Comparison of ENCODE assay signal across 18 cellular contexts in the genomic region with DNA sequence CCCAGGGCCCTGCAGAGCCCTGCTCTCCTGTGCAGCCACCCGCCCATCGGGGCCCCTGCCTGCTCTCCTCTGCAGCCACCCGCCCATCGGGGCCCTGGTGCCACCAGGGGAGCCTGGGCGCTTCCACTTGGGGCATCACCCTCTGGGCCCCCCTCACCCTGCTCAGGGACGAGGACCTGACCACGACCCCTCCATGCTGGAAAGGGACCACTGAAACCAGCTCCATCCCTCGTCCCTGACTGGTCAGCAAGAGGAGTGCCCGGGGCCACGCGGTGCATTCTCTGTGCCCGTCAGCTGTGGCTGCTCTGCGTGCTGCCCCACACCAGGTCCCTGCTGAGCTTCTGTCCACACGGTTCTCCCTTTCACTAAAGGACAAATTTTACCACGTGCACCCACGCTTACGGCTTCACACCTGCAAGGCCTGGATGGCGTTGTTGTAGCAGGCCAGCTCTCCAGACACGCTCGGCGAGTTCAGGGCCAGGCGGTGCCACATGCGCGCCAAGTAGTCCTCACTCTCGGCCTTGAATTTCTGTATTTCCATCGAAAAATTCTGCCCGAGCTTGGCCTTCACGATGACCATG. TPM values are rescaled to one million over a fixed set of nuclear protein-coding genes. Genes with fewer than 3 reads are reported as not detected.
DNase-seq lines count a peak whose midpoint lies in the region; ATAC-seq, FAIRE-seq and TF ChIP-seq lines count a peak whose summit lies in the region.
"Had no signal": no experiment of that assay in that cellular context is flagged by ENCODE, and none has a peak within 500 bp of the region (broad histone marks: within the 10 kb centered on the region; RNA-seq: fewer than 3 reads in every experiment).

No MANE protein-coding gene starts in this region.

- H4K8ac ChIP-seq in neuronal stem cell (ENCODE audit: low read depth, low read length): no peak overlapping the region

- H3K9ac ChIP-seq in HepG2 (ENCODE audit: insufficient read depth, low read depth, low read length) (no peak overlapping the region), neuronal stem cell (ENCODE audit: low read depth, low read length, poor library complexity) (no peak overlapping the region)

- no peak for TF ChIP-seq EP300 in HepG2 (IDR thresholded peaks at IDR 0.05; ENCODE audit: low read depth in 2 of 2, low read length in 2 of 2)
- no peak for TF ChIP-seq EP300 in HepG2 (CRISPR knock-in tag; IDR thresholded peaks at IDR 0.05; ENCODE audit: borderline replicate concordance)

- H3K23ac ChIP-seq in neuronal stem cell (ENCODE audit: low read depth, low read length, poor library complexity): no peak overlapping the region

- H2AFZ ChIP-seq in HepG2 (ENCODE audit: low read length) (no peak overlapping the region), neuronal stem cell (ENCODE audit: low read length) (no peak overlapping the region)

- H3K9me3 ChIP-seq in right lobe of liver: no peaks in the 10 kb centered on the region
- H3K9me3 ChIP-seq in HepG2 (ENCODE audit: low read length): no peaks in the 10 kb centered on the region
- no peaks in the 10 kb centered on the region for H3K9me3 ChIP-seq in neuronal stem cell (replicated peaks in 1 of 2; ENCODE audit: control insufficient read depth in 2 of 2, insufficient read depth in 1 of 2, low read depth in 1 of 2, low read length in 2 of 2)
- H3K9me3 ChIP-seq in upper lobe of right lung: no peaks in the 10 kb centered on the region

- CTCF ChIA-PET in HepG2 (lab: Yijun Ruan, JAX; ENCODE audit: low intra/inter-chr PET ratio, low total read pairs): no interaction called here
- CTCF ChIA-PET in activated CD4-positive, alpha-beta T cell treated with anti-CD3 and anti-CD28 coated beads, Interleukin-2, amount 10 ng/mL, durations not matched to agents 7 days and 5 days (lab: Charles Lee): no interaction called here

- POLR2A ChIA-PET in HepG2 (lab: Yijun Ruan, JAX): no interaction called here
- POLR2A ChIA-PET in activated CD4-positive, alpha-beta T cell treated with anti-CD3 and anti-CD28 coated beads, Interleukin-2, amount 10 ng/mL, durations not matched to agents 7 days and 5 days (lab: Charles Lee): no interaction called here

- H2BK120ac ChIP-seq in neuronal stem cell (ENCODE audit: low read depth, low read length): no peak overlapping the region

- peak in 1 of 4 donors; percentile 15 for ATAC-seq in right lobe of liver
- no peak for ATAC-seq in HepG2
- ATAC-seq in upper lobe of right lung: no peak
- no peak for ATAC-seq in HG03342 (IDR thresholded peaks at IDR 0.05; ENCODE audit: unreplicated experiment)
- no peak for ATAC-seq in HG02840 (IDR thresholded peaks at IDR 0.05; ENCODE audit: low FRiP score, unreplicated experiment)

- H3K14ac ChIP-seq in neuronal stem cell (ENCODE audit: low read length): no peak overlapping the region

- H3K4me2 ChIP-seq in HepG2 (ENCODE audit: low read depth, low read length) (no peak overlapping the region), neuronal stem cell (ENCODE audit: insufficient read depth, low read length, poor library complexity, severe bottlenecking) (no peak overlapping the region)

- H3K36me3 Mint-ChIP-seq in glutamatergic neuron (ENCODE audit: unreplicated experiment): no peaks in the 10 kb centered on the region
- H3K36me3 Mint-ChIP-seq in activated CD4-positive, alpha-beta T cell treated with anti-CD3 and anti-CD28 coated beads, Interleukin-2, amount 10 ng/mL, durations not matched to agents 7 days and 5 days (ENCODE audit: low read depth): no peaks in the 10 kb centered on the region
- H3K36me3 Mint-ChIP-seq: CD4-positive, CD25-positive, alpha-beta regulatory T cell had no signal

- intact Hi-C loops in right lobe of liver (cut with DNase I) (no loop called here), HepG2 (cut with micrococcal nuclease; ENCODE audit: unreplicated experiment) (no loop called here), upper lobe of right lung (cut with DNase I) (no loop called here)

- H3K27ac Mint-ChIP-seq in glutamatergic neuron (ENCODE audit: unreplicated experiment): peak overlapping the region; percentile 28
- H3K27ac Mint-ChIP-seq in activated CD4-positive, alpha-beta T cell treated with anti-CD3 and anti-CD28 coated beads, Interleukin-2, amount 10 ng/mL, durations not matched to agents 7 days and 5 days: no peak overlapping the region
- H3K27ac Mint-ChIP-seq: CD4-positive, CD25-positive, alpha-beta regulatory T cell had no signal

- no peaks in the 10 kb centered on the region for H3K36me3 ChIP-seq in right lobe of liver
- H3K36me3 ChIP-seq in HepG2 (replicated peaks in 1 of 2; ENCODE audit: control insufficient read depth in 1 of 2, insufficient read depth in 2 of 2, low read length in 2 of 2): no peaks in the 10 kb centered on the region
- H3K36me3 ChIP-seq in neuronal stem cell (replicated peaks in 1 of 2; ENCODE audit: control insufficient read depth in 2 of 2, insufficient read depth in 2 of 2, low read length in 2 of 2): no peaks in the 10 kb centered on the region
- no peaks in the 10 kb centered on the region for H3K36me3 ChIP-seq in upper lobe of right lung

- peaks cover 11% of the 10 kb centered on the region for H3K27me3 Mint-ChIP-seq in glutamatergic neuron (ENCODE audit: unreplicated experiment)
- no peaks in the 10 kb centered on the region for H3K27me3 Mint-ChIP-seq in activated CD4-positive, alpha-beta T cell treated with anti-CD3 and anti-CD28 coated beads, Interleukin-2, amount 10 ng/mL, durations not matched to agents 7 days and 5 days
- H3K27me3 Mint-ChIP-seq: CD4-positive, CD25-positive, alpha-beta regulatory T cell had no signal

- H3K9me3 Mint-ChIP-seq in glutamatergic neuron (ENCODE audit: unreplicated experiment): peaks cover 5% of the 10 kb centered on the region
- no peaks in the 10 kb centered on the region for H3K9me3 Mint-ChIP-seq in activated CD4-positive, alpha-beta T cell treated with anti-CD3 and anti-CD28 coated beads, Interleukin-2, amount 10 ng/mL, durations not matched to agents 7 days and 5 days
- H3K9me3 Mint-ChIP-seq: CD4-positive, CD25-positive, alpha-beta regulatory T cell had no signal

- no peak overlapping the region for H3K27ac ChIP-seq in right lobe of liver
- H3K27ac ChIP-seq in HepG2 (ENCODE audit: extremely low read length, insufficient read depth, low read length): no peak overlapping the region
- H3K27ac ChIP-seq in neuronal stem cell (replicated peaks; ENCODE audit: low read length): no peak overlapping the region
- H3K27ac ChIP-seq in upper lobe of right lung: no peak overlapping the region

- H3K18ac ChIP-seq in neuronal stem cell (ENCODE audit: low read length): peak overlapping the region; percentile 48

- H3K27me3 ChIP-seq in right lobe of liver (no peaks in the 10 kb centered on the region), HepG2 (ENCODE audit: control insufficient read depth in 1 of 2, insufficient read depth in 2 of 2, low read length in 2 of 2) (peaks cover 9 to 46% of the 10 kb centered on the region in 2 experiments; a peak in 4 of 5 replicates), neuronal stem cell (ENCODE audit: control insufficient read depth in 3 of 3, insufficient read depth in 3 of 3, low read depth in 1 of 3, low read length in 3 of 3) (peaks cover 0 to 29% (median 0%) of the 10 kb centered on the region in 3 experiments), upper lobe of right lung (peaks cover 12% of the 10 kb centered on the region)

- H3K4ac ChIP-seq in neuronal stem cell (ENCODE audit: low read length): peak overlapping the region; percentile 53

- TF ChIP-seq RAD21 in HepG2 (CRISPR knock-in tag; IDR thresholded peaks at IDR 0.05): no peak

- no peak for FAIRE-seq in HepG2 (lab: Jason Lieb, UNC)
- FAIRE-seq: H54 had no signal

- WGBS in right lobe of liver (ENCODE audit: insufficient coverage, low coverage, low lambda C conversion rate, missing lambda C conversion rate): 68% methylated on average over 6 of the region's 28 CpGs
- 44% methylated on average over 23 of the region's 28 CpGs for WGBS in HepG2 (ENCODE audit: low lambda C conversion rate)
- no CpG with 5 or more reads among the region's 28 CpGs for WGBS in neuronal stem cell (ENCODE audit: extremely low coverage in 2 of 2, insufficient read length in 2 of 2, insufficient replicate concordance in 1 of 2), 2 donors

- no peak overlapping the region for H2BK12ac ChIP-seq in neuronal stem cell (ENCODE audit: low read length)

- H4K91ac ChIP-seq in neuronal stem cell (ENCODE audit: low read depth, low read length, poor library complexity): no peak overlapping the region

- no peak overlapping the region for H3K4me3 Mint-ChIP-seq in glutamatergic neuron (ENCODE audit: unreplicated experiment)
- no peak overlapping the region for H3K4me3 Mint-ChIP-seq in activated CD4-positive, alpha-beta T cell treated with anti-CD3 and anti-CD28 coated beads, Interleukin-2, amount 10 ng/mL, durations not matched to agents 7 days and 5 days
- H3K4me3 Mint-ChIP-seq: CD4-positive, CD25-positive, alpha-beta regulatory T cell had no signal

- in situ Hi-C loops in HepG2 (cut with HindIII; ENCODE audit: extremely low pct_ligation_motif_present, low pct_unique_long_range_greater_than_20kb): no loop called here

- no peaks in the 10 kb centered on the region for H3K79me2 ChIP-seq in HepG2 (ENCODE audit: insufficient read depth, low read length)

- peak; percentile 15 to 44 (median 35) for DNase-seq in right lobe of liver
- DNase-seq in HepG2 (ENCODE audit: low spot score): no peak
- no peak for DNase-seq in glutamatergic neuron
- no peak for DNase-seq in neuronal stem cell (ENCODE audit: low spot score)
- peak; percentile 61 for DNase-seq in upper lobe of right lung
- no peak for DNase-seq in activated CD4-positive, alpha-beta T cell treated with anti-CD3 and anti-CD28 coated beads, Interleukin-2, amount 10 ng/mL, durations not matched to agents 7 days and 5 days
- DNase-seq: ACHN; CD4-positive, CD25-positive, alpha-beta regulatory T cell; DMS53; MV-4-11; NCI-H1417 treated with DMSO at 0.1 percent for 48 hours; NCI-H2081 treated with DMSO at 0.1 percent for 48 hours; NCI-H2227 treated with DMSO at 0.1 percent for 48 hours; NCI-H526 had no signal

- H4K20me1 ChIP-seq in HepG2 (ENCODE audit: insufficient read depth, low read length): no peaks in the 10 kb centered on the region

- TF ChIP-seq POLR2A in right lobe of liver (IDR thresholded peaks at IDR 0.05): no peak
- no peak for TF ChIP-seq POLR2A in HepG2 (IDR thresholded peaks at IDR 0.05; ENCODE audit: insufficient read depth in 1 of 2, low read depth in 2 of 2, low read length in 2 of 2)

- H3K4me1 ChIP-seq in right lobe of liver (no peaks in the 10 kb centered on the region), HepG2 (ENCODE audit: insufficient read depth, low read length) (no peaks in the 10 kb centered on the region), neuronal stem cell (ENCODE audit: control insufficient read depth in 2 of 2, insufficient read depth in 1 of 2, low read depth in 1 of 2, low read length in 2 of 2) (peaks cover 0 to 1% of the 10 kb centered on the region in 2 donors), upper lobe of right lung (no peaks in the 10 kb centered on the region)

- TF ChIP-seq CTCF in right lobe of liver (IDR thresholded peaks at IDR 0.05): no peak
- TF ChIP-seq CTCF in HepG2 (CRISPR knock-in tag; IDR thresholded peaks at IDR 0.05): no peak
- no peak for TF ChIP-seq CTCF in glutamatergic neuron (IDR thresholded peaks at IDR 0.05; ENCODE audit: partially characterized antibody, unreplicated experiment)
- no peak for TF ChIP-seq CTCF in upper lobe of right lung (IDR thresholded peaks at IDR 0.05)

- H3K4me3 ChIP-seq in right lobe of liver (no peak overlapping the region), HepG2 (replicated peaks in 1 of 3; ENCODE audit: insufficient read depth in 1 of 3, low read depth in 2 of 3, low read length in 3 of 3) (no peak overlapping the region), neuronal stem cell (ENCODE audit: low read length in 2 of 2) (peak overlapping the region in 1 of 2 donors; percentile 31), upper lobe of right lung (no peak overlapping the region)

- no peaks in the 10 kb centered on the region for H3K79me1 ChIP-seq in neuronal stem cell (ENCODE audit: low read depth, low read length)

- peak overlapping the region; percentile 61 for H2AK5ac ChIP-seq in neuronal stem cell (ENCODE audit: low read depth, low read length)

- BruUV-seq in HepG2 (replicated peaks; lab: Mats Ljungman, UMichigan): no TSS peak

- H3K4me1 Mint-ChIP-seq in glutamatergic neuron (ENCODE audit: low read depth, unreplicated experiment): peaks cover 4% of the 10 kb centered on the region
- H3K4me1 Mint-ChIP-seq in activated CD4-positive, alpha-beta T cell treated with anti-CD3 and anti-CD28 coated beads, Interleukin-2, amount 10 ng/mL, durations not matched to agents 7 days and 5 days: no peaks in the 10 kb centered on the region
- H3K4me1 Mint-ChIP-seq: CD4-positive, CD25-positive, alpha-beta regulatory T cell had no signal

- no peak overlapping the region for H2BK5ac ChIP-seq in neuronal stem cell (ENCODE audit: low read length)

- no peak overlapping the region for H2BK15ac ChIP-seq in neuronal stem cell (ENCODE audit: low read length)

RNA-seq across cellular contexts. Expression of a gene that starts 57.6 kb away (rescaled TPM):
- total RNA-seq in right lobe of liver (under 1 TPM; 0.16 to 0.67 (median 0.32) TPM), HepG2 (2016; rRNA removed; fragmentation: Illumina TruSeq; extraction: Trizol) (0.74 and 0.84 TPM in 2 replicates), glutamatergic neuron (ENCODE audit: unreplicated experiment) (5.2 TPM), upper lobe of right lung (0.52 TPM)
- total RNA-seq in HepG2 (2016; cell fraction: cytosol; rRNA removed; fragmentation: Illumina TruSeq; extraction: Trizol; ENCODE audit: low read depth): not detected in 2 replicates
- total RNA-seq in HepG2 (2016; cell fraction: insoluble cytoplasmic fraction; rRNA removed; fragmentation: Illumina TruSeq; extraction: Trizol): 0.87 and 1.1 TPM in 2 replicates
- 0.21 and 0.34 TPM in 2 replicates for total RNA-seq in HepG2 (2016; cell fraction: membrane; rRNA removed; fragmentation: Illumina TruSeq; extraction: Trizol)
- total RNA-seq in HepG2 (2016; cell fraction: nucleus; rRNA removed; fragmentation: Illumina TruSeq; extraction: Trizol): 0.53 and 1.3 TPM in 2 replicates
- polyA plus RNA-seq in HepG2 (2011; rRNA removed): 0.10 and 0.24 TPM in 2 replicates
- polyA plus RNA-seq in HepG2 (2011; cell fraction: cytosol; rRNA removed): 0.13 and 0.19 TPM in 2 replicates
- polyA plus RNA-seq in HepG2 (2011; cell fraction: nucleus; rRNA removed): 0.05 and 0.27 TPM in 2 replicates
- 0.12 and 0.16 TPM in 2 replicates for polyA plus RNA-seq in HepG2 (2012)
- polyA plus RNA-seq in HepG2 (2016; cell fraction: cytosol; fragmentation: Illumina TruSeq; extraction: Trizol; ENCODE audit: low read depth): 0.18 and 0.26 TPM in 2 replicates
- polyA plus RNA-seq in HepG2 (2016; cell fraction: insoluble cytoplasmic fraction; fragmentation: Illumina TruSeq; extraction: Trizol; ENCODE audit: low read depth): 0.86 and 1.2 TPM in 2 replicates
- polyA plus RNA-seq in HepG2 (2016; cell fraction: membrane; fragmentation: Illumina TruSeq; extraction: Trizol; ENCODE audit: low read depth): 0.33 and 0.34 TPM in 2 replicates
- polyA plus RNA-seq in HepG2 (2016; cell fraction: nucleus; fragmentation: Illumina TruSeq; extraction: Trizol; ENCODE audit: insufficient read depth, low read depth): 0.60 and 0.65 TPM in 2 replicates
- 0.06 TPM in 1 of 2 replicates, not detected in the other for polyA minus RNA-seq in HepG2 (2011; rRNA and poly(A)+ RNA removed; ENCODE audit: low replicate concordance)
- not detected in 2 replicates for polyA minus RNA-seq in HepG2 (2011; cell fraction: cytosol; rRNA and poly(A)+ RNA removed)
- 0.26 TPM in 1 of 2 replicates, not detected in the other for polyA minus RNA-seq in HepG2 (2011; cell fraction: nucleus; rRNA and poly(A)+ RNA removed)
- 1.5 TPM for polyA plus RNA-seq in neuronal stem cell (2013, experiment 1 of 2)
- 1.4 TPM for polyA plus RNA-seq in neuronal stem cell (2013, experiment 2 of 2)
- total RNA-seq in activated CD4-positive, alpha-beta T cell treated with anti-CD3 and anti-CD28 coated beads, Interleukin-2, amount 10 ng/mL, durations not matched to agents 7 days and 5 days: not detected
- total RNA-seq: CD4-positive, CD25-positive, alpha-beta regulatory T cell; OCI-LY7 had no signal
- polyA plus RNA-seq: CD4-positive, CD25-positive, alpha-beta regulatory T cell had no signal

Comparison
In these comparisons a context has a peak if more than half of its experiments do, and no peak if none do; other contexts are left out.
1. DNase-seq: peak in right lobe of liver (3 of 3) and upper lobe of right lung (single experiment); none in HepG2 (single experiment), glutamatergic neuron (single experiment), neuronal stem cell (single experiment) and activated CD4-positive, alpha-beta T cell treated with anti-CD3 and anti-CD28 coated beads, Interleukin-2, amount 10 ng/mL, durations not matched to agents 7 days and 5 days (single experiment).